26 cellular contexts compared by ENCODE assay signal in genomic region chr2:102504833-102505232, GRCh38. TPM values are rescaled to one million over a fixed set of nuclear protein-coding genes. Genes with fewer than 3 reads are reported as not detected.
"Had no signal": no experiment of that assay in that cellular context is flagged by ENCODE, and none has a peak within 500 bp of the region (broad histone marks: within the 10 kb centered on the region; RNA-seq: fewer than 3 reads in every experiment).

No MANE protein-coding gene starts in this region.

- H3K36me3 ChIP-seq: ascending aorta, heart right ventricle, left ventricle myocardium inferior, ovary, right lobe of liver, thyroid gland, WERI-Rb-1 had no signal

- ATAC-seq: activated CD4-positive, CD25-positive, alpha-beta regulatory T cell treated with anti-CD3 and anti-CD28 coated beads, Interleukin-2, amount 50 U/mL, for 24 hours; effector memory CD8-positive, alpha-beta T cell; foreskin keratinocyte; heart right ventricle; naive thymus-derived CD4-positive, alpha-beta T cell; right lobe of liver had no signal

- H3K4me1 ChIP-seq: ascending aorta, left ventricle myocardium inferior, right lobe of liver, thyroid gland had no signal

- H3K4me3 ChIP-seq: ascending aorta, heart right ventricle, left ventricle myocardium inferior, lung, ovary, right lobe of liver, thyroid gland had no signal

- H3K27ac ChIP-seq: ascending aorta, foreskin keratinocyte, heart right ventricle, left ventricle myocardium inferior, ovary, right lobe of liver, thyroid gland, WERI-Rb-1 had no signal

- FAIRE-seq: islet of Langerhans, TTC549 had no signal

- H3K27me3 ChIP-seq: ascending aorta, ovary, right lobe of liver, thyroid gland had no signal

- DNase-seq: activated CD4-positive, alpha-beta T cell treated with anti-CD3 and anti-CD28 coated beads for 48 hours; activated CD4-positive, alpha-beta T cell treated with anti-CD3 and anti-CD28 coated beads, Interleukin-2, amount 50 U/mL, for 48 hours; activated CD8-positive, alpha-beta memory T cell treated with anti-CD3 and anti-CD28 coated beads for 24 hours; activated effector memory CD4-positive, alpha-beta T cell treated with Interleukin-2 at 50 U/mL for 16 hours; activated naive CD4-positive, alpha-beta T cell treated with Interleukin-2 at 50 U/mL for 16 hours; cortex of kidney; effector memory CD8-positive, alpha-beta T cell; heart right ventricle; left ventricle myocardium inferior; naive thymus-derived CD4-positive, alpha-beta T cell; ovary; right lobe of liver; stimulated activated CD4-positive, alpha-beta T cell treated with anti-CD3 and anti-CD28 coated beads, Interleukin-12 subunit alpha, Interleukin-12 subunit beta, amount 100 ng/mL, for 4 hours; stimulated activated CD4-positive, alpha-beta T cell treated with anti-CD3 and anti-CD28 coated beads, Interleukin-4, amount 100 ng/mL, for 1 hour; T-helper 9 cell; WERI-Rb-1 had no signal

- H3K9me3 ChIP-seq: ascending aorta, ovary, right lobe of liver, thyroid gland had no signal

RNA-seq across cellular contexts. Expression of gene SLC9A4, which starts 31.8 kb away (rescaled TPM):
- total RNA-seq: ascending aorta, cardiac septum, cerebellum, foreskin keratinocyte, left ventricle myocardium inferior, right lobe of liver, skeletal muscle tissue, thyroid gland had no signal
- polyA plus RNA-seq: foreskin keratinocyte; heart right ventricle; naive thymus-derived CD4-positive, alpha-beta T cell; ovary had no signal
